1 cellular context compared by ENCODE assay signal in the genomic region with DNA sequence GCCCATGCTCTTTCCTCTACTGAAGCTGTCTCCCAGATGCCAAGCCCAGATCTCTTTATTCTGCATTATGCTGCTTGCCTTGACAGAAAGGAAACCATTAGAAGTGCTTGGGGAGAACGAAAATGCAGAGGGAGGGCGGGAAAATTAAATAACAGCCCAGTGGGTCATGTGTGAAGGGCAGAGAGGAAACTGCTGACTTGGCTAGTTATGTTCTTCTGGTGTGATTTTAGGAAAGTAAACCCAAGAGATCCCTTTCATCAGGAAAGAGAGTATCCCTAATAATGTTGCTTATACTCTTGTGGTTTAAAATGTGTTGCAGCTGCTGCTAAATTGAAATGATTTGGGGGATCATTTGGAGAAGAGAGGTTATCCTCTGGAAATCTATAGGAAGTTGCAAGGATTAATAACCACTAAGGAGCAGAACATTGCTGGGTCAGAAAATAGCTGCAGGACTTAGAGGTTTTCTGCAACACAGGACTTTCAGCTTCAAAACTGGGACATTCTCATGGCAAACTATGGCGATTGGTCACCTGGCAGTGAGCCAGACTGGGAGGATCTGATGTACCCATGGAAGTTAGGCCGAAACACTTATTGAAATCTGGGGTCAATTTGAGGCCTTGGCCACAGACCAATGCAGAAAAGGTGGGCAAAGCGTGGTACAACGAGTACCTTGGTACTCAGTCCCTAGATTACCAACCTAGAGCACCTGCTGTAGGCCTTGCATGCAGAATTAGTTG.
TF ChIP-seq lines count a peak whose summit lies in the region.

No MANE protein-coding gene starts in this region.

TF ChIP-seq in HepG2, 621 proteins besides CTCF, POLR2A, EP300 and RAD21:
- no peak for TF ChIP-seq ZNF224 (CRISPR knock-in tag; IDR thresholded peaks at IDR 0.05)
- no peak for TF ChIP-seq RCOR2 (CRISPR knock-in tag; IDR thresholded peaks at IDR 0.05)
- no peak for TF ChIP-seq FLYWCH1 (CRISPR knock-in tag; IDR thresholded peaks at IDR 0.05)
- peak; percentile 96 for TF ChIP-seq MAFF (IDR thresholded peaks at IDR 0.05; ENCODE audit: low read depth, low read length)
- TF ChIP-seq RBAK (CRISPR knock-in tag; IDR thresholded peaks at IDR 0.05): no peak
- no peak for TF ChIP-seq ZNF317 (CRISPR knock-in tag; IDR thresholded peaks at IDR 0.05)
- TF ChIP-seq, protein P1, sequence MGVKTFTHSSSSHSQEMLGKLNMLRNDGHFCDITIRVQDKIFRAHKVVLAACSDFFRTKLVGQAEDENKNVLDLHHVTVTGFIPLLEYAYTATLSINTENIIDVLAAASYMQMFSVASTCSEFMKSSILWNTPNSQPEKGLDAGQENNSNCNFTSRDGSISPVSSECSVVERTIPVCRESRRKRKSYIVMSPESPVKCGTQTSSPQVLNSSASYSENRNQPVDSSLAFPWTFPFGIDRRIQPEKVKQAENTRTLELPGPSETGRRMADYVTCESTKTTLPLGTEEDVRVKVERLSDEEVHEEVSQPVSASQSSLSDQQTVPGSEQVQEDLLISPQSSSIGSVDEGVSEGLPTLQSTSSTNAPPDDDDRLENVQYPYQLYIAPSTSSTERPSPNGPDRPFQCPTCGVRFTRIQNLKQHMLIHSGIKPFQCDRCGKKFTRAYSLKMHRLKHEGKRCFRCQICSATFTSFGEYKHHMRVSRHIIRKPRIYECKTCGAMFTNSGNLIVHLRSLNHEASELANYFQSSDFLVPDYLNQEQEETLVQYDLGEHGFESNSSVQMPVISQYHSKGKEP (CRISPR knock-in tag; IDR thresholded peaks at IDR 0.05): no peak
- TF ChIP-seq MAFK (conservative IDR thresholded peaks at IDR 0.05 in 1 of 2, IDR thresholded peaks at IDR 0.05 in 1 of 2; ENCODE audit: low read length in 2 of 2): peak; percentile 95 to 97
- TF ChIP-seq LCORL (IDR thresholded peaks at IDR 0.05): peak; percentile 57; the same call in 1 of the 2 replicates
- TF ChIP-seq LCORL (CRISPR knock-in tag; IDR thresholded peaks at IDR 0.05): no peak
- TF ChIP-seq SAFB2 (CRISPR knock-in tag; IDR thresholded peaks at IDR 0.05; ENCODE audit: borderline replicate concordance, low read depth): no peak
- TF ChIP-seq MATR3 (CRISPR knock-in tag; IDR thresholded peaks at IDR 0.05): no peak
- TF ChIP-seq ZC3H13 (CRISPR knock-in tag; IDR thresholded peaks at IDR 0.05): no peak
- TF ChIP-seq, protein P2, sequence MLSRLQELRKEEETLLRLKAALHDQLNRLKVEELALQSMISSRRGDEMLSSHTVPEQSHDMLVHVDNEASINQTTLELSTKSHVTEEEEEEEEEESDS (CRISPR knock-in tag; IDR thresholded peaks at IDR 0.05; ENCODE audit: borderline replicate concordance): no peak
- no peak for TF ChIP-seq GZF1 (CRISPR knock-in tag; IDR thresholded peaks at IDR 0.05)
- no peak for TF ChIP-seq ZNF781 (CRISPR knock-in tag; IDR thresholded peaks at IDR 0.05; ENCODE audit: borderline replicate concordance, not compliant biosample characterization)
- TF ChIP-seq SNAPC2 (CRISPR knock-in tag; IDR thresholded peaks at IDR 0.05): no peak
- TF ChIP-seq ZFP62 (CRISPR knock-in tag; IDR thresholded peaks at IDR 0.05): no peak
- TF ChIP-seq, protein P3, sequence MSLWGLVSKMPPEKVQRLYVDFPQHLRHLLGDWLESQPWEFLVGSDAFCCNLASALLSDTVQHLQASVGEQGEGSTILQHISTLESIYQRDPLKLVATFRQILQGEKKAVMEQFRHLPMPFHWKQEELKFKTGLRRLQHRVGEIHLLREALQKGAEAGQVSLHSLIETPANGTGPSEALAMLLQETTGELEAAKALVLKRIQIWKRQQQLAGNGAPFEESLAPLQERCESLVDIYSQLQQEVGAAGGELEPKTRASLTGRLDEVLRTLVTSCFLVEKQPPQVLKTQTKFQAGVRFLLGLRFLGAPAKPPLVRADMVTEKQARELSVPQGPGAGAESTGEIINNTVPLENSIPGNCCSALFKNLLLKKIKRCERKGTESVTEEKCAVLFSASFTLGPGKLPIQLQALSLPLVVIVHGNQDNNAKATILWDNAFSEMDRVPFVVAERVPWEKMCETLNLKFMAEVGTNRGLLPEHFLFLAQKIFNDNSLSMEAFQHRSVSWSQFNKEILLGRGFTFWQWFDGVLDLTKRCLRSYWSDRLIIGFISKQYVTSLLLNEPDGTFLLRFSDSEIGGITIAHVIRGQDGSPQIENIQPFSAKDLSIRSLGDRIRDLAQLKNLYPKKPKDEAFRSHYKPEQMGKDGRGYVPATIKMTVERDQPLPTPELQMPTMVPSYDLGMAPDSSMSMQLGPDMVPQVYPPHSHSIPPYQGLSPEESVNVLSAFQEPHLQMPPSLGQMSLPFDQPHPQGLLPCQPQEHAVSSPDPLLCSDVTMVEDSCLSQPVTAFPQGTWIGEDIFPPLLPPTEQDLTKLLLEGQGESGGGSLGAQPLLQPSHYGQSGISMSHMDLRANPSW (CRISPR knock-in tag; IDR thresholded peaks at IDR 0.05; ENCODE audit: borderline replicate concordance): no peak
- no peak for TF ChIP-seq POLR2AphosphoS2 (IDR thresholded peaks at IDR 0.05; ENCODE audit: low read depth, low read length)
- TF ChIP-seq, protein P4, sequence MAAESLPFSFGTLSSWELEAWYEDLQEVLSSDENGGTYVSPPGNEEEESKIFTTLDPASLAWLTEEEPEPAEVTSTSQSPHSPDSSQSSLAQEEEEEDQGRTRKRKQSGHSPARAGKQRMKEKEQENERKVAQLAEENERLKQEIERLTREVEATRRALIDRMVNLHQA (CRISPR knock-in tag; IDR thresholded peaks at IDR 0.05): no peak
